Comparison of ENCODE assay signal across 15 cellular contexts in the genomic region with DNA sequence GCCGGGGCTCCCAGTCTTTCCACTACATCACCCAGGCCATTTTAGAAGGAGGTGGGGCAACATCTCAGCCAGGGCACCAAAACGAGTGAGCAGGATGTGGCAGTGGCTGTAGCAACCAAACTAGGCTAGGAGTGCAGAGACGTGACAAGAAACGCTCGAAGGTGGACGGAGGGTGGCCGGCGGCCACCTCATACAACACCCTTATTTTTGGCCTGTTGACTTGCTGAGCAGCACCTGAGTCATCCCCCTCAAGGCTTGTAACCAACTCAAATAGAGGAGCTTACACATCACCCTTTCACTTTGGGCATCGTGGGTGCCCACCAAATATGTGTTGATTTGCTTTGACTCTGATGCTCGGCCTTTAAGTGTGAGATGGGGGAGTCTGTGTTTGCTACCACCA. TPM values are rescaled to one million over a fixed set of nuclear protein-coding genes. Genes with fewer than 3 reads are reported as not detected.
"Had no signal": no experiment of that assay in that cellular context is flagged by ENCODE, and none has a peak within 500 bp of the region (broad histone marks: within the 10 kb centered on the region; RNA-seq: fewer than 3 reads in every experiment).

No MANE protein-coding gene starts in this region.

- H3K27me3 Mint-ChIP-seq: activated CD4-positive, alpha-beta memory T cell treated with anti-CD3 and anti-CD28 coated beads for 36 hours had no signal

- H3K9me3 ChIP-seq: ascending aorta, colonic mucosa, thyroid gland, uterus had no signal

- H3K4me1 Mint-ChIP-seq: stimulated activated effector memory CD8-positive, alpha-beta T cell treated with anti-CD3 and anti-CD28 coated beads, Interleukin-12 subunit alpha, Interleukin-12 subunit beta, amount 100 ng/mL, for 72 hours had no signal

- H3K9me3 Mint-ChIP-seq: activated CD4-positive, alpha-beta memory T cell treated with anti-CD3 and anti-CD28 coated beads for 36 hours had no signal

- H3K27ac Mint-ChIP-seq: activated CD4-positive, alpha-beta memory T cell treated with anti-CD3 and anti-CD28 coated beads for 36 hours; activated T-cell treated with anti-CD3 and anti-CD28 coated beads, Interleukin-2, amount 50 U/mL, for 72 hours; stimulated activated effector memory CD8-positive, alpha-beta T cell treated with anti-CD3 and anti-CD28 coated beads, Interleukin-12 subunit alpha, Interleukin-12 subunit beta, amount 100 ng/mL, for 72 hours had no signal

- FAIRE-seq: small intestine had no signal

- H3K4me3 ChIP-seq: ascending aorta, colonic mucosa, thyroid gland, uterus had no signal

- H3K27me3 ChIP-seq: ascending aorta, colonic mucosa, thyroid gland, uterus had no signal

- H3K4me3 Mint-ChIP-seq: activated CD4-positive, alpha-beta memory T cell treated with anti-CD3 and anti-CD28 coated beads for 36 hours; activated T-cell treated with anti-CD3 and anti-CD28 coated beads, Interleukin-2, amount 50 U/mL, for 72 hours; stimulated activated effector memory CD8-positive, alpha-beta T cell treated with anti-CD3 and anti-CD28 coated beads, Interleukin-12 subunit alpha, Interleukin-12 subunit beta, amount 100 ng/mL, for 72 hours had no signal

- ATAC-seq: activated T-cell treated with anti-CD3 and anti-CD28 coated beads, Interleukin-2, amount 50 U/mL, for 72 hours; left ventricle myocardium superior; stimulated activated effector memory CD8-positive, alpha-beta T cell treated with anti-CD3 and anti-CD28 coated beads, Interleukin-12 subunit alpha, Interleukin-12 subunit beta, amount 100 ng/mL, for 72 hours had no signal

- H3K27ac ChIP-seq: ascending aorta, colonic mucosa, parathyroid adenoma, thyroid gland, uterus had no signal

- H3K4me1 ChIP-seq: ascending aorta, colonic mucosa, parathyroid adenoma, uterus had no signal

- H3K36me3 Mint-ChIP-seq: activated CD4-positive, alpha-beta memory T cell treated with anti-CD3 and anti-CD28 coated beads for 36 hours; stimulated activated effector memory CD8-positive, alpha-beta T cell treated with anti-CD3 and anti-CD28 coated beads, Interleukin-12 subunit alpha, Interleukin-12 subunit beta, amount 100 ng/mL, for 72 hours had no signal

- DNase-seq: activated CD4-positive, alpha-beta memory T cell treated with anti-CD3 and anti-CD28 coated beads for 36 hours; activated CD4-positive, alpha-beta T cell treated with anti-CD3 and anti-CD28 coated beads for 1 hour; activated gamma-delta T cell treated with Interleukin-2 at 50 U/mL for 16 hours; activated T-cell treated with anti-CD3 and anti-CD28 coated beads, Interleukin-2, amount 50 U/mL, for 72 hours; caudate nucleus; colonic mucosa; effector CD4-positive, alpha-beta T cell; left ventricle myocardium superior; small intestine; thyroid gland; uterus had no signal

- H3K36me3 ChIP-seq: ascending aorta, colonic mucosa, thyroid gland, uterus had no signal

RNA-seq across cellular contexts. Expression of a gene that starts 23.7 kb away (rescaled TPM):
- total RNA-seq: activated CD4-positive, alpha-beta memory T cell treated with anti-CD3 and anti-CD28 coated beads for 36 hours; activated T-cell treated with anti-CD3 and anti-CD28 coated beads, Interleukin-2, amount 50 U/mL, for 72 hours; T-helper 2 cell treated with Interferon-gamma antibody and Interleukin-4, amounts not matched to agents 100 ng/mL and 5 ng/mL, for 36 hours had no signal
